24 cellular contexts compared by ENCODE assay signal in genomic region chr4:67929447-67929846, GRCh38. TPM values are rescaled to one million over a fixed set of nuclear protein-coding genes. Genes with fewer than 3 reads are reported as not detected.
DNase-seq lines count a peak whose midpoint lies in the region; ATAC-seq and TF ChIP-seq lines count a peak whose summit lies in the region.
"Had no signal": no experiment of that assay in that cellular context is flagged by ENCODE, and none has a peak within 500 bp of the region (broad histone marks: within the 10 kb centered on the region; RNA-seq: fewer than 3 reads in every experiment).

No MANE protein-coding gene starts in this region.

- H3K9me3 ChIP-seq in uterus: no peaks in the 10 kb centered on the region
- H3K9me3 ChIP-seq: ascending aorta, gastroesophageal sphincter, psoas muscle, vagina had no signal

- H3K36me3 ChIP-seq in uterus: no peaks in the 10 kb centered on the region
- H3K36me3 ChIP-seq: ascending aorta, gastroesophageal sphincter, vagina had no signal

- no peaks in the 10 kb centered on the region for H3K4me1 ChIP-seq in uterus
- H3K4me1 ChIP-seq: ascending aorta, gastroesophageal sphincter, psoas muscle had no signal

- no peak for TF ChIP-seq CTCF in AG10803 (conservative IDR thresholded peaks at IDR 0.05; ENCODE audit: low read length)
- TF ChIP-seq CTCF in fibroblast of villous mesenchyme (IDR thresholded peaks at IDR 0.05; ENCODE audit: insufficient read depth, low read depth, low read length): no peak
- no peak for TF ChIP-seq CTCF in uterus (IDR thresholded peaks at IDR 0.05)

- H3K4me3 ChIP-seq in AG10803 (ENCODE audit: low read length) (no peak overlapping the region), fibroblast of villous mesenchyme (ENCODE audit: low read depth, low read length) (no peak overlapping the region), uterus (no peak overlapping the region)
- H3K4me3 ChIP-seq: ascending aorta, gastroesophageal sphincter, psoas muscle, vagina had no signal

- H3K27ac ChIP-seq in uterus: no peak overlapping the region
- H3K27ac ChIP-seq: ascending aorta, gastroesophageal sphincter, psoas muscle, vagina had no signal

- ATAC-seq in GM18868 (IDR thresholded peaks at IDR 0.05; ENCODE audit: unreplicated experiment): no peak
- ATAC-seq: gastroesophageal sphincter, left lobe of liver, psoas muscle, WTC11 had no signal

- DNase-seq in AG10803 (ENCODE audit: low read depth): peak; percentile 9
- DNase-seq in HS-5 (ENCODE audit: low read depth): peak; percentile 79
- peak; percentile 60 for DNase-seq in amniotic epithelial cell (ENCODE audit: low read depth)
- DNase-seq in fibroblast of villous mesenchyme (ENCODE audit: low read depth): peak; percentile 19
- DNase-seq in hypothalamus (lab: John Stamatoyannopoulos, UW): no peak
- no peak for DNase-seq in uterus
- no peak for DNase-seq in activated T-cell treated with anti-CD3 and anti-CD28 coated beads, Interleukin-2, amount 50 U/mL, for 1 hour
- DNase-seq: activated CD4-positive, alpha-beta memory T cell treated with anti-CD3 and anti-CD28 coated beads, Interleukin-2, amount 10 ng/mL, durations not matched to agents 7 days and 5 days; activated naive CD4-positive, alpha-beta T cell treated with anti-CD3 and anti-CD28 coated beads for 36 hours; DMS 273 treated with DMSO at 0.1 percent for 48 hours; endodermal cell; Karpas-422; midbrain; NCI-H526 treated with DMSO at 0.1 percent for 48 hours; psoas muscle had no signal

- no peaks in the 10 kb centered on the region for H3K27me3 ChIP-seq in uterus
- H3K27me3 ChIP-seq: ascending aorta, gastroesophageal sphincter, vagina had no signal

- no peak for TF ChIP-seq POLR2A in uterus (IDR thresholded peaks at IDR 0.05)

- intact Hi-C loops in uterus (cut with DNase I; ENCODE audit: low total_unique reads): no loop called here

RNA-seq across cellular contexts. Expression of gene TMPRSS11A, which starts 33.8 kb away (rescaled TPM):
- not detected in 2 replicates for total RNA-seq in fibroblast of villous mesenchyme
- total RNA-seq in uterus: not detected
- total RNA-seq: activated CD4-positive, alpha-beta memory T cell treated with anti-CD3 and anti-CD28 coated beads, Interleukin-2, amount 10 ng/mL, durations not matched to agents 7 days and 5 days; activated naive CD4-positive, alpha-beta T cell treated with anti-CD3 and anti-CD28 coated beads for 36 hours; ascending aorta; endodermal cell; left lobe of liver; OCI-LY7; psoas muscle; SK-MEL-5; T-helper 2 cell treated with Interferon-gamma antibody and Interleukin-4, amounts not matched to agents 100 ng/mL and 5 ng/mL, for 36 hours; WTC11 had no signal

RNA-seq across cellular contexts. Expression of gene TMPRSS11D, which starts 45.6 kb away (rescaled TPM):
- total RNA-seq in fibroblast of villous mesenchyme: not detected in 2 replicates
- not detected for total RNA-seq in uterus
- total RNA-seq: activated CD4-positive, alpha-beta memory T cell treated with anti-CD3 and anti-CD28 coated beads, Interleukin-2, amount 10 ng/mL, durations not matched to agents 7 days and 5 days; activated naive CD4-positive, alpha-beta T cell treated with anti-CD3 and anti-CD28 coated beads for 36 hours; ascending aorta; endodermal cell; left lobe of liver; OCI-LY7; psoas muscle; SK-MEL-5; T-helper 2 cell treated with Interferon-gamma antibody and Interleukin-4, amounts not matched to agents 100 ng/mL and 5 ng/mL, for 36 hours; WTC11 had no signal

Comparison
In these comparisons a context has a peak if more than half of its experiments do, and no peak if none do; other contexts are left out.
1. DNase-seq: peak in AG10803 (single experiment), HS-5 (single experiment), amniotic epithelial cell (single experiment) and fibroblast of villous mesenchyme (single experiment); none in hypothalamus (0 of 51), uterus (0 of 2) and activated T-cell treated with anti-CD3 and anti-CD28 coated beads, Interleukin-2, amount 50 U/mL, for 1 hour (single experiment).